In genomic region chr1:23593556-23594148, GRCh38 we compare ENCODE assay signal across 9 cellular contexts. TPM values are rescaled to one million over a fixed set of nuclear protein-coding genes. Genes with fewer than 3 reads are reported as not detected.
A peak's percentile ranks its signal among the peaks of the same experiment; 100 is the strongest.
DNase-seq lines count a peak whose midpoint lies in the region; ATAC-seq and TF ChIP-seq lines count a peak whose summit lies in the region.
"Had no signal": no experiment of that assay in that cellular context is flagged by ENCODE, and none has a peak within 500 bp of the region (broad histone marks: within the 10 kb centered on the region; RNA-seq: fewer than 3 reads in every experiment).

No MANE protein-coding gene starts in this region.

- ATAC-seq in GM21447 (IDR thresholded peaks at IDR 0.05; ENCODE audit: unreplicated experiment): no peak
- no peak for ATAC-seq in GM18909 (IDR thresholded peaks at IDR 0.05; ENCODE audit: poor library complexity, unreplicated experiment)

- H3K27me3 Mint-ChIP-seq in Calu3 (ENCODE audit: unreplicated experiment): no peaks in the 10 kb centered on the region
- peaks cover 2% of the 10 kb centered on the region for H3K27me3 Mint-ChIP-seq in IgD-negative memory B cell

- H3K36me3 Mint-ChIP-seq in Calu3 (ENCODE audit: insufficient read depth, unreplicated experiment) (no peaks in the 10 kb centered on the region), IgD-negative memory B cell (no peaks in the 10 kb centered on the region)

- no peak for TF ChIP-seq POLR2A in sigmoid colon (IDR thresholded peaks at IDR 0.05)

- H3K36me3 ChIP-seq in SU-DHL-6 (ENCODE audit: low read length) (no peaks in the 10 kb centered on the region), sigmoid colon (no peaks in the 10 kb centered on the region)

- H4K20me1 ChIP-seq in SU-DHL-6 (ENCODE audit: low read depth, low read length): no peaks in the 10 kb centered on the region

- DNase-seq in Calu3: peak; percentile 64
- peak; percentile 56 for DNase-seq in myocyte (ENCODE audit: low read depth)
- no peak for DNase-seq in sigmoid colon
- DNase-seq in T-helper 9 cell: no peak

- CTCF ChIA-PET in Calu3 (lab: Charles Lee): interaction anchor here (0.5 kb wide), 1 partner anchor 245 kb away, joined by 6 read pairs; no protein-coding TSS in a partner anchor

- H3K4me3 ChIP-seq in SU-DHL-6 (ENCODE audit: insufficient read depth, low read length, poor library complexity, severe bottlenecking) (peak overlapping the region; percentile 10), sigmoid colon (no peak overlapping the region)
- H3K4me3 ChIP-seq: SK-N-MC had no signal

- intact Hi-C loops in Calu3 (cut with micrococcal nuclease; ENCODE audit: unreplicated experiment) (no loop called here), sigmoid colon (cut with DNase I) (no loop called here)

- WGBS in sigmoid colon, 2 donors: 39 to 50% methylated on average over 6 of the region's 6 CpGs

- no peak for TF ChIP-seq CTCF in Calu3 (IDR thresholded peaks at IDR 0.05; ENCODE audit: unreplicated experiment)
- no peak for TF ChIP-seq CTCF in SU-DHL-6 (IDR thresholded peaks at IDR 0.05; ENCODE audit: insufficient read depth, low read length, poor library complexity, severe bottlenecking)
- TF ChIP-seq CTCF in sigmoid colon (IDR thresholded peaks at IDR 0.05): no peak

- no peaks in the 10 kb centered on the region for H3K4me1 ChIP-seq in sigmoid colon

- H3K4me1 Mint-ChIP-seq in Calu3 (ENCODE audit: low read depth, unreplicated experiment) (peaks cover 8% of the 10 kb centered on the region), IgD-negative memory B cell (peaks cover 70 to 85% (median 74%) of the 10 kb centered on the region in 3 donors)

- H3K4me2 ChIP-seq in SU-DHL-6 (ENCODE audit: low read depth, low read length, poor library complexity, severe bottlenecking): peak overlapping the region; percentile 54

- no peaks in the 10 kb centered on the region for H3K9me3 ChIP-seq in SU-DHL-6 (ENCODE audit: insufficient read depth, low read length)
- H3K9me3 ChIP-seq in sigmoid colon: no peaks in the 10 kb centered on the region

- H3K4me3 Mint-ChIP-seq in Calu3 (ENCODE audit: low read depth, unreplicated experiment) (no peak overlapping the region), IgD-negative memory B cell (peak overlapping the region in 3 of 4 donors; percentile 42 to 81 (median 73))

- no peak overlapping the region for H2AFZ ChIP-seq in SU-DHL-6 (ENCODE audit: low read depth, low read length, severe bottlenecking)

- H3K27me3 ChIP-seq in SU-DHL-6 (ENCODE audit: low read length) (no peaks in the 10 kb centered on the region), sigmoid colon (no peaks in the 10 kb centered on the region)

- peak overlapping the region; percentile 97 for H3K27ac ChIP-seq in SU-DHL-6 (ENCODE audit: low read depth, low read length)
- no peak overlapping the region for H3K27ac ChIP-seq in sigmoid colon
- H3K27ac ChIP-seq: SK-N-MC had no signal

- H3K27ac Mint-ChIP-seq in Calu3 (ENCODE audit: unreplicated experiment) (no peak overlapping the region), IgD-negative memory B cell (peak overlapping the region; percentile 80 to 93 (median 83))

- H3F3A ChIP-seq in SU-DHL-6 (ENCODE audit: insufficient read depth): peaks cover 57% of the 10 kb centered on the region

- H3K79me2 ChIP-seq in SU-DHL-6 (ENCODE audit: insufficient read depth, low read length): no peaks in the 10 kb centered on the region

- peak overlapping the region; percentile 57 for H3K9ac ChIP-seq in SU-DHL-6 (ENCODE audit: low read length)

- H3K9me2 ChIP-seq in SU-DHL-6 (replicated peaks; ENCODE audit: insufficient read depth, low read length): no peaks in the 10 kb centered on the region

- BruUV-seq in Calu3 (replicated peaks; lab: Mats Ljungman, UMichigan): no TSS peak

- no peak for TF ChIP-seq EP300 in sigmoid colon (IDR thresholded peaks at IDR 0.05)

- H3K9me3 Mint-ChIP-seq in Calu3 (ENCODE audit: low read depth, unreplicated experiment) (no peaks in the 10 kb centered on the region), IgD-negative memory B cell (peaks cover 0 to 2% (median 0%) of the 10 kb centered on the region in 3 donors)

RNA-seq across cellular contexts. Expression of gene ID3, which starts 34.4 kb away (rescaled TPM):
- 25.2 and 30.2 TPM in 2 replicates for total RNA-seq in Calu3 (2022)
- 74.0 TPM for polyA plus RNA-seq in IgD-negative memory B cell
- 13.5 and 21.1 TPM in 2 replicates for total RNA-seq in myocyte
- 43.6 TPM for polyA plus RNA-seq in myocyte (2012)
- 100 to 1,000 TPM in 2 of 4 donors, 10 to 100 TPM in 2; 72.1 to 144 (median 92.6) TPM for total RNA-seq in sigmoid colon
- polyA plus RNA-seq in sigmoid colon: 100 to 1,000 TPM; 114 to 232 (median 220) TPM

Comparison
In these comparisons a context has a peak if more than half of its experiments do, and no peak if none do; other contexts are left out.
1. DNase-seq: peak in Calu3 (single experiment) and myocyte (single experiment); none in sigmoid colon (single experiment) and T-helper 9 cell (single experiment).